In the genomic region with DNA sequence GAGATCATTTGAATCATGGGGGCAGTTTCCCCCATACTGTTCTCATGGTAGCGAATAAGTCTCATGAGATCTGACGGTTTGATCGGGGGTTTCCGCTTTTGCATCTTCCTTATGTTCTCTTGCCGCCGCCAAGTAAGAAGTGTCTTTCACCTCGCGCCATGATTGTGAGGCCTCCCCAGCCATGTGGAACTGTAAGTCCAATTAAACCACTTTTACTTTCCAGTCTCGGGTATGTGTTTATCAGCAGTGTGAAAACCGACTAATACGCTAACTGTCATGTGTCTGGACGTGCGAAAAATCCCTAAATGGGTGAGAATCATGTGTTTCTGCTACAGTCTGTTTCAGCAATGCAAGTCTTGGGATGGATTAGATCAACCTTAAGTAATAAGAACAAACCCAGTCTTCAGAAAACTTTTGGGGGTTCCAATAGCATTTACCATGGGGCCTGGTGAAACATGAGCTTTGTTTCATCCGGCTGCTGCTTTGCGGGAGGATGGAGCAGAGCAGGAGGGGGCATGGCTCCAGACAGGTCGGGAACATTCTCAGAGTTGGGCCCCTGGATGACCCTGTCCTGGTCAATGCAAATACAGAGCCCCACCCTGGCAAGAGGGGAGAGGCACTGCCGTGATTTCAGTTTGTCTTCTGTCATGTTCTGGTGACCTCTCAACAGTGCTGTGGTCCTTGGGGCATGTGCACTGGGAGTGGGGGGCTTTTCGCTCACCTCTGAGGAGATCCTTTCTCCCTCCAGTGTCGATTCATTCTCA, we compare ENCODE assay signal across 17 cellular contexts. TPM values are rescaled to one million over a fixed set of nuclear protein-coding genes. Genes with fewer than 3 reads are reported as not detected.
DNase-seq lines count a peak whose midpoint lies in the region; ATAC-seq, FAIRE-seq and TF ChIP-seq lines count a peak whose summit lies in the region.
"Had no signal": no experiment of that assay in that cellular context is flagged by ENCODE, and none has a peak within 500 bp of the region (broad histone marks: within the 10 kb centered on the region; RNA-seq: fewer than 3 reads in every experiment).

No MANE protein-coding gene starts in this region.

- no peak for TF ChIP-seq CTCF in GM13977 (IDR thresholded peaks at IDR 0.05; ENCODE audit: extremely low read depth, insufficient read depth, missing control alignments)

- H3K4me3 Mint-ChIP-seq in naive B cell: peak overlapping the region in 2 of 8 donors; percentile 23 to 28
- H3K4me3 Mint-ChIP-seq: CD4-positive, alpha-beta memory T cell had no signal

- DNase-seq in GM13977 (ENCODE audit: low spot score) (peak; percentile 55), HTR-8/SVneo (ENCODE audit: insufficient read length, low spot score) (no peak), naive B cell (no peak), hypothalamus (lab: John Stamatoyannopoulos, UW) (no peak), germinal center (ENCODE audit: low spot score) (no peak)
- no peak for DNase-seq in stimulated activated naive CD4-positive, alpha-beta T cell treated with Interleukin-2 at 50 U/mL for 16 hours (lab: John Stamatoyannopoulos, UW)
- DNase-seq: activated T-cell treated with anti-CD3 and anti-CD28 coated beads for 4 hours; CD4-positive, alpha-beta memory T cell; left ventricle myocardium inferior; NCI-H1105 treated with DMSO at 0.1 percent for 48 hours; NCI-H345 had no signal

- no peaks in the 10 kb centered on the region for H3K36me3 Mint-ChIP-seq in naive B cell
- H3K36me3 Mint-ChIP-seq: CD4-positive, alpha-beta memory T cell had no signal

- no peaks in the 10 kb centered on the region for H3K27me3 Mint-ChIP-seq in naive B cell

- H3K27ac Mint-ChIP-seq in naive B cell: peak overlapping the region in 5 of 6 donors; percentile 37 to 97 (median 82)
- H3K27ac Mint-ChIP-seq: CD4-positive, alpha-beta memory T cell had no signal

- peak; percentile 76 for FAIRE-seq in HTR-8/SVneo (lab: Jason Lieb, UNC)
- FAIRE-seq: colon had no signal

- ATAC-seq in GM21390 (IDR thresholded peaks at IDR 0.05; ENCODE audit: unreplicated experiment) (peak; percentile 34), naive B cell (ENCODE audit: low read depth in 2 of 2) (peak; percentile 18 to 42), HG02763 (IDR thresholded peaks at IDR 0.05; ENCODE audit: unreplicated experiment) (no peak)
- ATAC-seq: esophagus mucosa, right lobe of liver had no signal

- in situ Hi-C loops in GM13977 (cut with MboI; ENCODE audit: low pct_unique_long_range_greater_than_20kb, low sequenced_read_pairs, unreplicated experiment): no loop called here

- peaks cover 29 to 49% (median 36%) of the 10 kb centered on the region in 3 donors for H3K4me1 Mint-ChIP-seq in naive B cell

- peaks cover 0 to 7% (median 0%) of the 10 kb centered on the region in 7 donors for H3K9me3 Mint-ChIP-seq in naive B cell
- H3K9me3 Mint-ChIP-seq: CD4-positive, alpha-beta memory T cell had no signal

RNA-seq across cellular contexts. Expression of a gene that starts 41.5 kb away (rescaled TPM):
- polyA plus RNA-seq in naive B cell (ENCODE audit: low read depth in 6 of 6): not detected
- polyA plus RNA-seq: CD4-positive, alpha-beta memory T cell; neural cell had no signal
